29 cellular contexts compared by ENCODE assay signal in the genomic region with DNA sequence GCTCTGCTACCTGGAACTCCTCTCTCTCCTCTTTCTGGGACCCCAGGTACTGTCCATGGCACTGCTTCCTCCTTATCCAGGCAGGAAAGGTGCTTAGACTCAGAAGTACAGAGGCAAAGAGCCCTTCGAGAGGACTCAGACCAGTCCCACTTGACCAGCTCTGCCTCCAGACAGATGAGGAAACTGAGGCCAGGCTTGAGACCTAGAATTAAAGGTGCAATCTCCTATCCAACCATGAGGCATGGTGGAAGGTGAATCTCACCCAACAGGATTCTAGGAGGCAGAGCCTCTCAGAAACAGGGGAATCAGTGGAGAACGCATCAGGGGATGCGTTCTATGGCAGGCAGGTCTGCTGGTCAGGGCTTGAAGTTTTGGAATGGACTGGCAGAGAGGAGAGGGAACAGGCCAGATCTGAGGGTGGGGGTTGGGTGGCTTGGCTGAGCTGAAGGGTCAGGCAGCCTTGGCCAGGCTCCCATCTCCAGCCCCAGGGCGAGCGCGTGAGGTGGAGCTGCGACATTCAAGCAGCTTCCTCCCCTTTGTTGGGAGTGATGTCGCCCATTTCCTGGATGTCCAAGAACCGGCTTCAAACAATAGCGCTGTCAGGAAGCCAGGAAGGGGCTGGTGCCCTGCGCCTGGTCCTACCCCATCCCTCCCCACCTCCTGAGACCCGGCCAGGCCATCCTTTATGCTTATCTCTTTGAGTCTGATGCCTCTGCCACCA. TPM values are rescaled to one million over a fixed set of nuclear protein-coding genes. Genes with fewer than 3 reads are reported as not detected.
DNase-seq lines count a peak whose midpoint lies in the region; ATAC-seq, FAIRE-seq and TF ChIP-seq lines count a peak whose summit lies in the region.
"Had no signal": no experiment of that assay in that cellular context is flagged by ENCODE, and none has a peak within 500 bp of the region (broad histone marks: within the 10 kb centered on the region; RNA-seq: fewer than 3 reads in every experiment).

No MANE protein-coding gene starts in this region.

- ATAC-seq in HepG2: no peak
- ATAC-seq in gastrocnemius medialis: peak; percentile 40 to 51
- ATAC-seq in HG02763 (IDR thresholded peaks at IDR 0.05; ENCODE audit: unreplicated experiment): no peak
- ATAC-seq: activated CD8-positive, alpha-beta memory T cell treated with anti-CD3 and anti-CD28 coated beads, Interleukin-2, amount 10 ng/mL, durations not matched to agents 7 days and 5 days; HCT116 had no signal

- peaks cover 5% of the 10 kb centered on the region for H3K27me3 Mint-ChIP-seq in activated CD4-positive, alpha-beta memory T cell treated with anti-CD3 and anti-CD28 coated beads for 36 hours
- H3K27me3 Mint-ChIP-seq: activated CD4-positive, alpha-beta T cell treated with anti-CD3 and anti-CD28 coated beads, Interleukin-2, amount 10 ng/mL, durations not matched to agents 7 days and 5 days; central memory CD8-positive, alpha-beta T cell had no signal

- no peak overlapping the region for H3K27ac Mint-ChIP-seq in activated CD4-positive, alpha-beta memory T cell treated with anti-CD3 and anti-CD28 coated beads for 36 hours
- H3K27ac Mint-ChIP-seq: activated CD4-positive, alpha-beta T cell treated with anti-CD3 and anti-CD28 coated beads, Interleukin-2, amount 10 ng/mL, durations not matched to agents 7 days and 5 days; activated CD8-positive, alpha-beta memory T cell treated with anti-CD3 and anti-CD28 coated beads, Interleukin-2, amount 10 ng/mL, durations not matched to agents 7 days and 5 days; nephron; T-helper 2 cell treated with Interferon-gamma antibody and Interleukin-4, amounts not matched to agents 5 μg/mL and 100 μg/mL, for 36 hours had no signal

- intact Hi-C loops in HepG2 (cut with micrococcal nuclease; ENCODE audit: unreplicated experiment): no loop called here
- intact Hi-C loops in gastrocnemius medialis (cut with DNase I; ENCODE audit: low total_unique reads): no loop called here
- intact Hi-C loops in activated CD4-positive, alpha-beta memory T cell treated with anti-CD3 and anti-CD28 coated beads for 36 hours (cut with micrococcal nuclease): no loop called here

- BruUV-seq in HepG2 (replicated peaks; lab: Mats Ljungman, UMichigan): no TSS peak

- H3K27ac ChIP-seq in HepG2 (ENCODE audit: extremely low read length, insufficient read depth, low read length): no peak overlapping the region
- H3K27ac ChIP-seq in gastrocnemius medialis: peak overlapping the region in 3 of 4 donors; percentile 43 to 57 (median 51)
- H3K27ac ChIP-seq: WERI-Rb-1 had no signal

- H3K79me2 ChIP-seq in HepG2 (ENCODE audit: insufficient read depth, low read length): no peaks in the 10 kb centered on the region

- H4K20me1 ChIP-seq in HepG2 (ENCODE audit: insufficient read depth, low read length): no peaks in the 10 kb centered on the region

- DNase-seq in NCI-H2029 treated with DMSO at 0.1 percent for 48 hours (lab: John Stamatoyannopoulos, UW) (peak; percentile 24), fibroblast of pulmonary artery (ENCODE audit: low read depth) (peak; percentile 45), HepG2 (ENCODE audit: low spot score) (no peak), gastrocnemius medialis (no peak), pons (ENCODE audit: low spot score) (no peak)
- no peak for DNase-seq in activated CD4-positive, alpha-beta memory T cell treated with anti-CD3 and anti-CD28 coated beads for 36 hours
- DNase-seq: ACHN; activated CD4-positive, alpha-beta T cell treated with anti-CD3 and anti-CD28 coated beads, Interleukin-2, amount 10 ng/mL, durations not matched to agents 7 days and 5 days; activated CD8-positive, alpha-beta memory T cell treated with anti-CD3 and anti-CD28 coated beads, Interleukin-2, amount 10 ng/mL, durations not matched to agents 7 days and 5 days; activated naive CD4-positive, alpha-beta T cell treated with anti-CD3 and anti-CD28 coated beads, Interleukin-2, amount 50 U/mL, for 16 hours; anterior cingulate cortex; Caco-2; DND-41; dorsolateral prefrontal cortex; IMR-90; NCI-H1092; NCI-H2081 treated with DMSO at 0.1 percent for 48 hours; NCI-H446; stimulated activated CD4-positive, alpha-beta T cell treated with anti-CD3 and anti-CD28 coated beads, Interleukin-2, amount 100 ng/mL, for 24 hours; WERI-Rb-1 had no signal

- no peaks in the 10 kb centered on the region for H3K9me3 Mint-ChIP-seq in activated CD4-positive, alpha-beta memory T cell treated with anti-CD3 and anti-CD28 coated beads for 36 hours
- H3K9me3 Mint-ChIP-seq: activated CD4-positive, alpha-beta T cell treated with anti-CD3 and anti-CD28 coated beads, Interleukin-2, amount 10 ng/mL, durations not matched to agents 7 days and 5 days; central memory CD8-positive, alpha-beta T cell; nephron; T-helper 2 cell treated with Interferon-gamma antibody and Interleukin-4, amounts not matched to agents 5 μg/mL and 100 μg/mL, for 36 hours had no signal

- H3K4me1 ChIP-seq in HepG2 (ENCODE audit: insufficient read depth, low read length) (peaks cover 52% of the 10 kb centered on the region), gastrocnemius medialis (peaks cover 5 to 10% of the 10 kb centered on the region in 2 donors)

- H3K9me3 ChIP-seq in HepG2 (ENCODE audit: low read length): no peaks in the 10 kb centered on the region
- no peaks in the 10 kb centered on the region for H3K9me3 ChIP-seq in gastrocnemius medialis
- H3K9me3 ChIP-seq: Caco-2 had no signal

- TF ChIP-seq POLR2A in HepG2 (IDR thresholded peaks at IDR 0.05; ENCODE audit: insufficient read depth in 1 of 2, low read depth in 2 of 2, low read length in 2 of 2): no peak
- no peak for TF ChIP-seq POLR2A in gastrocnemius medialis (IDR thresholded peaks at IDR 0.05)

- no peaks in the 10 kb centered on the region for H3K36me3 Mint-ChIP-seq in activated CD4-positive, alpha-beta memory T cell treated with anti-CD3 and anti-CD28 coated beads for 36 hours
- H3K36me3 Mint-ChIP-seq: activated CD8-positive, alpha-beta memory T cell treated with anti-CD3 and anti-CD28 coated beads, Interleukin-2, amount 10 ng/mL, durations not matched to agents 7 days and 5 days had no signal

- no peak overlapping the region for H3K4me3 Mint-ChIP-seq in activated CD4-positive, alpha-beta memory T cell treated with anti-CD3 and anti-CD28 coated beads for 36 hours
- H3K4me3 Mint-ChIP-seq: activated CD4-positive, alpha-beta T cell treated with anti-CD3 and anti-CD28 coated beads, Interleukin-2, amount 10 ng/mL, durations not matched to agents 7 days and 5 days; activated CD8-positive, alpha-beta memory T cell treated with anti-CD3 and anti-CD28 coated beads, Interleukin-2, amount 10 ng/mL, durations not matched to agents 7 days and 5 days; central memory CD8-positive, alpha-beta T cell; nephron; T-helper 2 cell treated with Interferon-gamma antibody and Interleukin-4, amounts not matched to agents 5 μg/mL and 100 μg/mL, for 36 hours had no signal

- 91% methylated on average over 3 of the region's 12 CpGs for WGBS in HepG2 (ENCODE audit: low lambda C conversion rate)

- CTCF ChIA-PET in HepG2 (lab: Yijun Ruan, JAX; ENCODE audit: low intra/inter-chr PET ratio, low total read pairs): no interaction called here
- CTCF ChIA-PET in activated CD4-positive, alpha-beta memory T cell treated with anti-CD3 and anti-CD28 coated beads for 36 hours (lab: Charles Lee): interaction anchor here (1.6 to 5.0 kb wide), 2 partner anchors 10 to 34 kb away, joined by 5 to 35 read pairs; no protein-coding TSS in a partner anchor

- no peak overlapping the region for H2AFZ ChIP-seq in HepG2 (ENCODE audit: low read length)

- FAIRE-seq in HepG2 (lab: Jason Lieb, UNC): no peak

- H3K4me3 ChIP-seq in fibroblast of pulmonary artery (replicated peaks; ENCODE audit: low read depth, low read length) (no peak overlapping the region), HepG2 (replicated peaks in 1 of 3; ENCODE audit: insufficient read depth in 1 of 3, low read depth in 2 of 3, low read length in 3 of 3) (no peak overlapping the region), gastrocnemius medialis (no peak overlapping the region)
- H3K4me3 ChIP-seq: dorsolateral prefrontal cortex, smooth muscle cell had no signal

- peaks cover 0 to 15% of the 10 kb centered on the region in 2 experiments; a peak in 1 of 5 replicates for H3K27me3 ChIP-seq in HepG2 (ENCODE audit: control insufficient read depth in 1 of 2, insufficient read depth in 2 of 2, low read length in 2 of 2)
- no peaks in the 10 kb centered on the region for H3K27me3 ChIP-seq in gastrocnemius medialis
- H3K27me3 ChIP-seq: dorsolateral prefrontal cortex had no signal

- H3K36me3 ChIP-seq in HepG2 (replicated peaks in 1 of 2; ENCODE audit: control insufficient read depth in 1 of 2, insufficient read depth in 2 of 2, low read length in 2 of 2) (no peaks in the 10 kb centered on the region), gastrocnemius medialis (no peaks in the 10 kb centered on the region)
- H3K36me3 ChIP-seq: WERI-Rb-1 had no signal

- TF ChIP-seq CTCF in fibroblast of pulmonary artery (IDR thresholded peaks at IDR 0.05; ENCODE audit: low read length, missing control alignments) (no peak), HepG2 (CRISPR knock-in tag; IDR thresholded peaks at IDR 0.05) (no peak), gastrocnemius medialis (IDR thresholded peaks at IDR 0.05 in 4 of 5, conservative IDR thresholded peaks at IDR 0.05 in 1 of 5) (no peak)

- POLR2A ChIA-PET in HepG2 (lab: Yijun Ruan, JAX): no interaction called here
- POLR2A ChIA-PET in activated CD4-positive, alpha-beta memory T cell treated with anti-CD3 and anti-CD28 coated beads for 36 hours (lab: Charles Lee): no interaction called here

- no peaks in the 10 kb centered on the region for H3K4me1 Mint-ChIP-seq in activated CD4-positive, alpha-beta memory T cell treated with anti-CD3 and anti-CD28 coated beads for 36 hours (ENCODE audit: low read depth)
- H3K4me1 Mint-ChIP-seq: activated CD4-positive, alpha-beta T cell treated with anti-CD3 and anti-CD28 coated beads, Interleukin-2, amount 10 ng/mL, durations not matched to agents 7 days and 5 days; activated CD8-positive, alpha-beta memory T cell treated with anti-CD3 and anti-CD28 coated beads, Interleukin-2, amount 10 ng/mL, durations not matched to agents 7 days and 5 days; central memory CD8-positive, alpha-beta T cell; nephron had no signal

- TF ChIP-seq RAD21 in HepG2 (CRISPR knock-in tag; IDR thresholded peaks at IDR 0.05): no peak

- no peak overlapping the region for H3K4me2 ChIP-seq in HepG2 (ENCODE audit: low read depth, low read length)
- H3K4me2 ChIP-seq: smooth muscle cell had no signal

- TF ChIP-seq EP300 in HepG2 (IDR thresholded peaks at IDR 0.05; ENCODE audit: low read depth in 2 of 2, low read length in 2 of 2) (no peak), HepG2 (CRISPR knock-in tag; IDR thresholded peaks at IDR 0.05; ENCODE audit: borderline replicate concordance) (no peak)

- no peak overlapping the region for H3K9ac ChIP-seq in HepG2 (ENCODE audit: insufficient read depth, low read depth, low read length)

- in situ Hi-C loops in HepG2 (cut with HindIII; ENCODE audit: extremely low pct_ligation_motif_present, low pct_unique_long_range_greater_than_20kb): no loop called here
- in situ Hi-C loops in gastrocnemius medialis (cut with MboI; ENCODE audit: low sequenced_read_pairs in 4 of 4): loop anchor here in 1 of 4 donors (25.0 kb wide), 1 partner anchor 679 kb away; a partner anchor contains a TSS

RNA-seq across cellular contexts. Expression of a gene that starts 26.2 kb away (rescaled TPM):
- 71.7 and 112 TPM in 2 replicates for total RNA-seq in HepG2 (2016; rRNA removed; fragmentation: Illumina TruSeq; extraction: Trizol)
- 24.0 and 28.2 TPM in 2 replicates for total RNA-seq in HepG2 (2016; cell fraction: cytosol; rRNA removed; fragmentation: Illumina TruSeq; extraction: Trizol; ENCODE audit: low read depth)
- 77.1 and 98.9 TPM in 2 replicates for total RNA-seq in HepG2 (2016; cell fraction: insoluble cytoplasmic fraction; rRNA removed; fragmentation: Illumina TruSeq; extraction: Trizol)
- total RNA-seq in HepG2 (2016; cell fraction: membrane; rRNA removed; fragmentation: Illumina TruSeq; extraction: Trizol): 33.8 and 34.5 TPM in 2 replicates
- total RNA-seq in HepG2 (2016; cell fraction: nucleus; rRNA removed; fragmentation: Illumina TruSeq; extraction: Trizol): 26.2 and 29.8 TPM in 2 replicates
- 57.7 and 68.6 TPM in 2 replicates for polyA plus RNA-seq in HepG2 (2011; rRNA removed)
- polyA plus RNA-seq in HepG2 (2011; cell fraction: cytosol; rRNA removed): 66.4 and 77.0 TPM in 2 replicates
- polyA plus RNA-seq in HepG2 (2011; cell fraction: nucleus; rRNA removed): 14.6 and 17.0 TPM in 2 replicates
- 57.2 and 70.1 TPM in 2 replicates for polyA plus RNA-seq in HepG2 (2012)
- polyA plus RNA-seq in HepG2 (2016; cell fraction: cytosol; fragmentation: Illumina TruSeq; extraction: Trizol; ENCODE audit: low read depth): 37.6 and 46.4 TPM in 2 replicates
- polyA plus RNA-seq in HepG2 (2016; cell fraction: insoluble cytoplasmic fraction; fragmentation: Illumina TruSeq; extraction: Trizol; ENCODE audit: low read depth): 144 and 158 TPM in 2 replicates
- 38.1 and 41.4 TPM in 2 replicates for polyA plus RNA-seq in HepG2 (2016; cell fraction: membrane; fragmentation: Illumina TruSeq; extraction: Trizol; ENCODE audit: low read depth)
- 63.9 and 64.9 TPM in 2 replicates for polyA plus RNA-seq in HepG2 (2016; cell fraction: nucleus; fragmentation: Illumina TruSeq; extraction: Trizol; ENCODE audit: insufficient read depth, low read depth)
- 32.8 and 96.4 TPM in 2 replicates for polyA minus RNA-seq in HepG2 (2011; rRNA and poly(A)+ RNA removed; ENCODE audit: low replicate concordance)
- 26.3 and 30.2 TPM in 2 replicates for polyA minus RNA-seq in HepG2 (2011; cell fraction: cytosol; rRNA and poly(A)+ RNA removed)
- polyA minus RNA-seq in HepG2 (2011; cell fraction: nucleus; rRNA and poly(A)+ RNA removed): 9.5 and 12.1 TPM in 2 replicates
- 100 to 1,000 TPM in 1 of 4 donors, 10 to 100 TPM in 3; 51.0 to 114 (median 92.8) TPM for total RNA-seq in gastrocnemius medialis
- total RNA-seq in activated CD4-positive, alpha-beta memory T cell treated with anti-CD3 and anti-CD28 coated beads for 36 hours: 10 to 100 TPM; 48.3 to 53.3 TPM

RNA-seq across cellular contexts. Expression of a gene that starts 26.3 kb away (rescaled TPM):
- total RNA-seq in HepG2 (2016; rRNA removed; fragmentation: Illumina TruSeq; extraction: Trizol) (not detected in 2 replicates), gastrocnemius medialis (not detected)
- total RNA-seq in HepG2 (2016; cell fraction: cytosol; rRNA removed; fragmentation: Illumina TruSeq; extraction: Trizol; ENCODE audit: low read depth): not detected in 2 replicates
- total RNA-seq in HepG2 (2016; cell fraction: insoluble cytoplasmic fraction; rRNA removed; fragmentation: Illumina TruSeq; extraction: Trizol): not detected in 2 replicates
- not detected in 2 replicates for total RNA-seq in HepG2 (2016; cell fraction: membrane; rRNA removed; fragmentation: Illumina TruSeq; extraction: Trizol)
- total RNA-seq in HepG2 (2016; cell fraction: nucleus; rRNA removed; fragmentation: Illumina TruSeq; extraction: Trizol): not detected in 2 replicates
- polyA plus RNA-seq in HepG2 (2011; rRNA removed): not detected in 2 replicates
- polyA plus RNA-seq in HepG2 (2011; cell fraction: cytosol; rRNA removed): not detected in 2 replicates
- polyA plus RNA-seq in HepG2 (2011; cell fraction: nucleus; rRNA removed): not detected in 2 replicates
- not detected in 2 replicates for polyA plus RNA-seq in HepG2 (2012)
- not detected in 2 replicates for polyA plus RNA-seq in HepG2 (2016; cell fraction: cytosol; fragmentation: Illumina TruSeq; extraction: Trizol; ENCODE audit: low read depth)
- polyA plus RNA-seq in HepG2 (2016; cell fraction: insoluble cytoplasmic fraction; fragmentation: Illumina TruSeq; extraction: Trizol; ENCODE audit: low read depth): not detected in 2 replicates
- polyA plus RNA-seq in HepG2 (2016; cell fraction: membrane; fragmentation: Illumina TruSeq; extraction: Trizol; ENCODE audit: low read depth): not detected in 2 replicates
- polyA plus RNA-seq in HepG2 (2016; cell fraction: nucleus; fragmentation: Illumina TruSeq; extraction: Trizol; ENCODE audit: insufficient read depth, low read depth): not detected in 2 replicates
- not detected in 2 replicates for polyA minus RNA-seq in HepG2 (2011; rRNA and poly(A)+ RNA removed; ENCODE audit: low replicate concordance)
- polyA minus RNA-seq in HepG2 (2011; cell fraction: cytosol; rRNA and poly(A)+ RNA removed): not detected in 2 replicates
- not detected in 2 replicates for polyA minus RNA-seq in HepG2 (2011; cell fraction: nucleus; rRNA and poly(A)+ RNA removed)
- total RNA-seq in activated CD4-positive, alpha-beta memory T cell treated with anti-CD3 and anti-CD28 coated beads for 36 hours: not detected
- total RNA-seq: activated CD4-positive, alpha-beta T cell treated with anti-CD3 and anti-CD28 coated beads, Interleukin-2, amount 10 ng/mL, durations not matched to agents 7 days and 5 days; activated CD8-positive, alpha-beta memory T cell treated with anti-CD3 and anti-CD28 coated beads, Interleukin-2, amount 10 ng/mL, durations not matched to agents 7 days and 5 days; Caco-2; IMR-90; lower leg skin; mononuclear cell; smooth muscle cell had no signal
- polyA plus RNA-seq: BJ, IMR-90, smooth muscle cell had no signal

RNA-seq across cellular contexts. Expression of a gene that starts 40.3 kb away (rescaled TPM):
- total RNA-seq in HepG2 (2016; rRNA removed; fragmentation: Illumina TruSeq; extraction: Trizol) (3.1 and 4.5 TPM in 2 replicates), gastrocnemius medialis (10 to 100 TPM; 12.3 to 20.5 (median 15.3) TPM)
- 4.2 and 4.4 TPM in 2 replicates for total RNA-seq in HepG2 (2016; cell fraction: cytosol; rRNA removed; fragmentation: Illumina TruSeq; extraction: Trizol; ENCODE audit: low read depth)
- total RNA-seq in HepG2 (2016; cell fraction: insoluble cytoplasmic fraction; rRNA removed; fragmentation: Illumina TruSeq; extraction: Trizol): 3.2 and 4.0 TPM in 2 replicates
- 8.0 and 8.2 TPM in 2 replicates for total RNA-seq in HepG2 (2016; cell fraction: membrane; rRNA removed; fragmentation: Illumina TruSeq; extraction: Trizol)
- total RNA-seq in HepG2 (2016; cell fraction: nucleus; rRNA removed; fragmentation: Illumina TruSeq; extraction: Trizol): 3.4 and 4.1 TPM in 2 replicates
- 5.2 and 6.4 TPM in 2 replicates for polyA plus RNA-seq in HepG2 (2011; rRNA removed)
- 4.2 and 5.3 TPM in 2 replicates for polyA plus RNA-seq in HepG2 (2011; cell fraction: cytosol; rRNA removed)
- 2.5 and 3.8 TPM in 2 replicates for polyA plus RNA-seq in HepG2 (2011; cell fraction: nucleus; rRNA removed)
- polyA plus RNA-seq in HepG2 (2012): 3.5 and 4.2 TPM in 2 replicates
- 4.5 and 4.7 TPM in 2 replicates for polyA plus RNA-seq in HepG2 (2016; cell fraction: cytosol; fragmentation: Illumina TruSeq; extraction: Trizol; ENCODE audit: low read depth)
- polyA plus RNA-seq in HepG2 (2016; cell fraction: insoluble cytoplasmic fraction; fragmentation: Illumina TruSeq; extraction: Trizol; ENCODE audit: low read depth): 4.7 and 6.7 TPM in 2 replicates
- 6.6 and 8.0 TPM in 2 replicates for polyA plus RNA-seq in HepG2 (2016; cell fraction: membrane; fragmentation: Illumina TruSeq; extraction: Trizol; ENCODE audit: low read depth)
- 4.7 and 5.7 TPM in 2 replicates for polyA plus RNA-seq in HepG2 (2016; cell fraction: nucleus; fragmentation: Illumina TruSeq; extraction: Trizol; ENCODE audit: insufficient read depth, low read depth)
- 3.5 and 6.7 TPM in 2 replicates for polyA minus RNA-seq in HepG2 (2011; rRNA and poly(A)+ RNA removed; ENCODE audit: low replicate concordance)
- 2.0 and 2.5 TPM in 2 replicates for polyA minus RNA-seq in HepG2 (2011; cell fraction: cytosol; rRNA and poly(A)+ RNA removed)
- polyA minus RNA-seq in HepG2 (2011; cell fraction: nucleus; rRNA and poly(A)+ RNA removed): 3.3 and 5.3 TPM in 2 replicates
- under 1 TPM; 0.97 TPM for total RNA-seq in activated CD4-positive, alpha-beta memory T cell treated with anti-CD3 and anti-CD28 coated beads for 36 hours

Comparison
In these comparisons a context has a peak if more than half of its experiments do, and no peak if none do; other contexts are left out.
1. DNase-seq: peak in NCI-H2029 treated with DMSO at 0.1 percent for 48 hours (single experiment) and fibroblast of pulmonary artery (single experiment); none in HepG2 (single experiment), gastrocnemius medialis (0 of 2), activated CD4-positive, alpha-beta memory T cell treated with anti-CD3 and anti-CD28 coated beads for 36 hours (single experiment) and pons (single experiment).
2. ATAC-seq: peak in gastrocnemius medialis (2 of 2); none in HepG2 (single experiment) and HG02763 (single experiment).